In the genomic region with DNA sequence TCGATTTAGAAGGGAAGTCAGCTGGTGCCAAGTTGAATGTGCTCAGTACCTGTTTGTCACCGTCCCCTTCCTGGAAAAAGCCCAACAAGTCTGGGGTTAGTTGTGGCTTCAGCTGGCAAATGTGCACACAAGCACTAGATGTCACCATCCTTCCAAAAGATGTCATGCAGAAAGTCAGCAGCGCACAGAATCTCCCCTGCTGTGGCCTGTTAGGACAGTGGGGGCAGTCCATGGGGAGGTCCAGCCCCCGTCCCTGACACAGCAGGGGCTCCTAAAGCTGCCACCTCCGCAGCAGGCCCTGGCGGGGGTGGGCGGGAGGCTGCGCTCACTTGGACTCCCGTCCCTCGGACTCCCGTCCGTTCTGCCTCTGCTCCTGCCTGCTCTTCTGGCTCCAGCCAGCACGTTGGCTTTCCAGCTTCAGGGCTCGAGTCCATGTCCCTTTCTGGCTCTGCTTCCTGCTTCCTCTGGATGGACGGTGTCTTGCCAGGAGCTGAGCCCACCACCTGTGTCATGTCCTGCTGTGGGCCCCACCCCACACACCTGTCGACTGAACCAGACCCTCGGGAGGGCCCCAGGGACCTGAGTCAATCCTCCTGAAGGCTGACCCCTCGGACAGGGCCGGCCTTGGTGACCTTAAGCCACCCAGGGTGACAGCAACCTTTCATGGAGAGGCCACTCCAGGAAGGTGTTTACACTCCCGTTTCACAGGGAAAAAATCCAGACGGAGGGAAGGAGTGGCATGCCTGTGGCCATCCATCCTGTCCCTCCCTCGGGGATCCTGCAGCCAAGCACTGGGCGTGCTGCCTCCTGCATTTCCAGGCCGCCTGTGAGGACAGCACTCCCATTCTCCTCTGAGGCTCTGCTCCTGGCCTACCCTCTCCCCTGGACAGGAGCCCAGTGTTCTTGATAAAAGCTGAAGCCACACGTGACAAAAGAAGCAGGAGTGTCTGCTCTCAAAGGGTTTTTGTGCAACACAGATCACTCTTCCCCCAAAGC, we compare ENCODE assay signal across 8 cellular contexts. TPM values are rescaled to one million over a fixed set of nuclear protein-coding genes. Genes with fewer than 3 reads are reported as not detected.
DNase-seq lines count a peak whose midpoint lies in the region; ATAC-seq and TF ChIP-seq lines count a peak whose summit lies in the region.

No MANE protein-coding gene starts in this region.

- POLR2A ChIA-PET in GM10248 (lab: Yijun Ruan, JAX), result no interaction called here

- H3K27me3 Mint-ChIP-seq in activated CD4-positive, alpha-beta T cell treated with anti-CD3 and anti-CD28 coated beads, Interleukin-2, amount 10 ng/mL, durations not matched to agents 24 days and 14 days, result no peaks in the 10 kb centered on the region

- no peaks in the 10 kb centered on the region for H3K36me3 ChIP-seq in mucosa of descending colon (ENCODE audit: low read depth)
- H3K36me3 ChIP-seq in stomach, result peaks cover 0 to 29% (median 14%) of the 10 kb centered on the region in 4 donors

- peak; percentile 56 for DNase-seq in GM10248 (ENCODE audit: extremely low spot score)
- DNase-seq in NB4 (ENCODE audit: low read depth), result peak; percentile 64
- peak; percentile 82 for DNase-seq in activated CD4-positive, alpha-beta T cell treated with anti-CD3 and anti-CD28 coated beads, Interleukin-2, amount 10 ng/mL, durations not matched to agents 24 days and 14 days
- DNase-seq in epidermal melanocyte (ENCODE audit: insufficient read length, low spot score), result peak; percentile 72
- peak in 1 of 3 donors; percentile 21 for DNase-seq in mucosa of descending colon
- DNase-seq in stomach, result peak; percentile 84

- TF ChIP-seq CTCF in GM10248 (IDR thresholded peaks at IDR 0.05; ENCODE audit: control extremely low read depth, extremely low read depth, low read depth, missing control alignments), result peak; percentile 50
- TF ChIP-seq CTCF in NB4 (IDR thresholded peaks at IDR 0.05; ENCODE audit: low read depth, low read length), result peak; percentile 40
- TF ChIP-seq CTCF in mucosa of descending colon (IDR thresholded peaks at IDR 0.05), result no peak
- TF ChIP-seq CTCF in stomach (IDR thresholded peaks at IDR 0.05), result peak in 3 of 7 experiments; percentile 17 to 34 (median 27)

- CTCF ChIA-PET in GM10248 (lab: Yijun Ruan, JAX), result interaction anchor here (1.1 to 7.6 kb wide), 9 partner anchors 9 to 193 kb away, joined by 3 to 63 read pairs (median 5); no protein-coding TSS in a partner anchor

- no peaks in the 10 kb centered on the region for H3K9me3 Mint-ChIP-seq in activated CD4-positive, alpha-beta T cell treated with anti-CD3 and anti-CD28 coated beads, Interleukin-2, amount 10 ng/mL, durations not matched to agents 24 days and 14 days

- H3K27ac Mint-ChIP-seq in activated CD4-positive, alpha-beta T cell treated with anti-CD3 and anti-CD28 coated beads, Interleukin-2, amount 10 ng/mL, durations not matched to agents 24 days and 14 days, result peak overlapping the region; percentile 37

- H3K36me3 Mint-ChIP-seq in activated CD4-positive, alpha-beta T cell treated with anti-CD3 and anti-CD28 coated beads, Interleukin-2, amount 10 ng/mL, durations not matched to agents 24 days and 14 days (ENCODE audit: low read depth), result no peaks in the 10 kb centered on the region

- peak overlapping the region; percentile 61 to 85 (median 77) for H3K27ac ChIP-seq in stomach

- H3K4me1 ChIP-seq in mucosa of descending colon (ENCODE audit: low read depth) (no peaks in the 10 kb centered on the region), stomach (peaks cover 18 to 35% (median 25%) of the 10 kb centered on the region in 4 donors)

- intact Hi-C loops in activated CD4-positive, alpha-beta T cell treated with anti-CD3 and anti-CD28 coated beads, Interleukin-2, amount 10 ng/mL, durations not matched to agents 24 days and 14 days (cut with micrococcal nuclease), result loop anchor here (2.0 to 5.0 kb wide), 2 partner anchors 165 to 193 kb away; no protein-coding TSS in a partner anchor
- intact Hi-C loops in mucosa of descending colon (cut with DNase I, micrococcal nuclease), result loop anchor here (10.0 kb wide), 1 partner anchor 163 kb away; no protein-coding TSS in a partner anchor
- intact Hi-C loops in stomach (cut with DNase I; ENCODE audit: low total_unique reads), result loop anchor here (10.0 kb wide), 1 partner anchor 163 kb away; no protein-coding TSS in a partner anchor

- no peaks in the 10 kb centered on the region for H3K9me3 ChIP-seq in mucosa of descending colon
- H3K9me3 ChIP-seq in stomach, result no peaks in the 10 kb centered on the region

- TF ChIP-seq EP300 in stomach (IDR thresholded peaks at IDR 0.05), result no peak

- no peak for TF ChIP-seq POLR2A in NB4 (IDR thresholded peaks at IDR 0.05; ENCODE audit: extremely low read depth, insufficient read length)
- TF ChIP-seq POLR2A in stomach (IDR thresholded peaks at IDR 0.05), result no peak

- peak; percentile 33 for ATAC-seq in mucosa of descending colon
- ATAC-seq in HG03354 (IDR thresholded peaks at IDR 0.05; ENCODE audit: poor library complexity, severe bottlenecking, unreplicated experiment), result no peak
- no peak for ATAC-seq in HG03139 (IDR thresholded peaks at IDR 0.05; ENCODE audit: unreplicated experiment)

- no peak overlapping the region for H3K4me3 Mint-ChIP-seq in activated CD4-positive, alpha-beta T cell treated with anti-CD3 and anti-CD28 coated beads, Interleukin-2, amount 10 ng/mL, durations not matched to agents 24 days and 14 days

- WGBS in stomach, 5 donors, result 10 to 32% (median 25%) methylated on average over 18 to 25 of the region's 25 CpGs

- H3K4me3 ChIP-seq in NB4 (ENCODE audit: low read depth, low read length), result no peak overlapping the region
- no peak overlapping the region for H3K4me3 ChIP-seq in mucosa of descending colon
- peak overlapping the region in 1 of 4 donors; percentile 16 for H3K4me3 ChIP-seq in stomach

- peaks cover 4% of the 10 kb centered on the region for H3K4me1 Mint-ChIP-seq in activated CD4-positive, alpha-beta T cell treated with anti-CD3 and anti-CD28 coated beads, Interleukin-2, amount 10 ng/mL, durations not matched to agents 24 days and 14 days

- H3K27me3 ChIP-seq in stomach, result no peaks in the 10 kb centered on the region

RNA-seq across cellular contexts. Expression of a gene that starts 8.5 kb away (rescaled TPM):
- 0.26 TPM in 1 of 2 replicates, not detected in the other for total RNA-seq in activated CD4-positive, alpha-beta T cell treated with anti-CD3 and anti-CD28 coated beads, Interleukin-2, amount 10 ng/mL, durations not matched to agents 24 days and 14 days
- total RNA-seq in mucosa of descending colon (10 to 100 TPM; 25.8 to 95.2 (median 62.8) TPM), stomach (100 to 1,000 TPM in 2 of 5 donors, 10 to 100 TPM in 2, 1 to 10 TPM in 1; 8.8 to 187 (median 25.6) TPM)
- polyA plus RNA-seq in stomach, result 10 to 100 TPM; 38.8 to 83.8 (median 62.9) TPM

RNA-seq across cellular contexts. Expression of a gene that starts 15.7 kb away (rescaled TPM):
- not detected in 2 replicates for total RNA-seq in activated CD4-positive, alpha-beta T cell treated with anti-CD3 and anti-CD28 coated beads, Interleukin-2, amount 10 ng/mL, durations not matched to agents 24 days and 14 days
- total RNA-seq in mucosa of descending colon (not detected), stomach (not detected)
- polyA plus RNA-seq in stomach, result not detected

RNA-seq across cellular contexts. Expression of a gene that starts 45.3 kb away (rescaled TPM):
- total RNA-seq in activated CD4-positive, alpha-beta T cell treated with anti-CD3 and anti-CD28 coated beads, Interleukin-2, amount 10 ng/mL, durations not matched to agents 24 days and 14 days, result 210 and 216 TPM in 2 replicates
- total RNA-seq in mucosa of descending colon (100 to 1,000 TPM; 114 to 157 (median 120) TPM), stomach (100 to 1,000 TPM; 126 to 201 (median 152) TPM)
- polyA plus RNA-seq in stomach, result 10 to 100 TPM; 31.6 to 43.7 (median 40.6) TPM
